20 cellular contexts compared by ENCODE assay signal in genomic region chr13:97848886-97849285, GRCh38.
"Had no signal": no experiment of that assay in that cellular context is flagged by ENCODE, and none has a peak within 500 bp of the region (broad histone marks: within the 10 kb centered on the region; RNA-seq: fewer than 3 reads in every experiment).

No MANE protein-coding gene starts in this region.

- H3K9me3 ChIP-seq: colonic mucosa, mucosa of descending colon, psoas muscle, sigmoid colon, thoracic aorta, upper lobe of right lung had no signal

- DNase-seq: activated CD4-positive, alpha-beta T cell treated with anti-CD3 and anti-CD28 coated beads, Interleukin-2, amount 50 U/mL, for 1 hour; activated CD8-positive, alpha-beta memory T cell treated with anti-CD3 and anti-CD28 coated beads, Interleukin-2, amount 50 U/mL, for 4 hours; activated naive CD4-positive, alpha-beta T cell treated with anti-CD3 and anti-CD28 coated beads, Interleukin-2, amount 10 ng/mL, durations not matched to agents 7 days and 5 days; activated T-cell treated with anti-CD3 and anti-CD28 coated beads, Interleukin-2, amount 50 U/mL, for 4 hours; aorta; brain microvascular endothelial cell; colonic mucosa; left colon; mucosa of descending colon; naive thymus-derived CD8-positive, alpha-beta T cell; psoas muscle; sigmoid colon; stimulated activated CD4-positive, alpha-beta T cell treated with anti-CD3 and anti-CD28 coated beads, Interleukin-4, amount 100 ng/mL, for 4 hours; T-helper 1 cell; T1000; upper lobe of right lung had no signal

- H3K4me2 ChIP-seq: hepatocyte had no signal

- H3K27ac ChIP-seq: brain microvascular endothelial cell, colonic mucosa, hepatocyte, psoas muscle, sigmoid colon, thoracic aorta, upper lobe of right lung had no signal

- H3K36me3 ChIP-seq: brain microvascular endothelial cell, colonic mucosa, sigmoid colon, thoracic aorta, upper lobe of right lung had no signal

- ATAC-seq: activated CD4-positive, CD25-positive, alpha-beta regulatory T cell treated with anti-CD3 and anti-CD28 coated beads, Interleukin-2, amount 50 U/mL, for 24 hours; activated T-cell treated with anti-CD3 and anti-CD28 coated beads, Interleukin-2, amount 50 U/mL, for 4 hours; esophagus mucosa; left colon; mucosa of descending colon; psoas muscle; upper lobe of right lung had no signal

- H2AFZ ChIP-seq: hepatocyte had no signal

- H3K27me3 ChIP-seq: brain microvascular endothelial cell, colonic mucosa, hepatocyte, sigmoid colon, upper lobe of right lung had no signal

- H3K79me2 ChIP-seq: hepatocyte had no signal

- H3K4me1 ChIP-seq: colonic mucosa, psoas muscle, sigmoid colon, upper lobe of right lung had no signal

- H3K4me3 ChIP-seq: colonic mucosa, hepatocyte, mucosa of descending colon, psoas muscle, sigmoid colon, thoracic aorta, upper lobe of right lung had no signal
